9 cellular contexts compared by ENCODE assay signal in genomic region chr17:50865060-50865867, GRCh38. TPM values are rescaled to one million over a fixed set of nuclear protein-coding genes. Genes with fewer than 3 reads are reported as not detected.
DNase-seq lines count a peak whose midpoint lies in the region; TF ChIP-seq lines count a peak whose summit lies in the region.
"Had no signal": no experiment of that assay in that cellular context is flagged by ENCODE, and none has a peak within 500 bp of the region (broad histone marks: within the 10 kb centered on the region; RNA-seq: fewer than 3 reads in every experiment).

No MANE protein-coding gene starts in this region.

- H3K79me1 ChIP-seq in H9 (ENCODE audit: insufficient read depth, low read depth, low read length, poor library complexity, severe bottlenecking) = peaks cover 3% of the 10 kb centered on the region

- H3K4me2 ChIP-seq in H9 (ENCODE audit: insufficient read depth, insufficient read length, low read length) (peak overlapping the region; percentile 97), skeletal muscle satellite cell (ENCODE audit: low read length) (peak overlapping the region; percentile 93)

- peaks cover 4% of the 10 kb centered on the region for H3K23me2 ChIP-seq in H9 (ENCODE audit: insufficient read length, low read depth, low read length, poor library complexity, severe bottlenecking)

- peak overlapping the region; percentile 79 for H3K9ac ChIP-seq in H9 (ENCODE audit: extremely low read depth, insufficient read length, low read length)
- peak overlapping the region; percentile 96 for H3K9ac ChIP-seq in skeletal muscle satellite cell (ENCODE audit: low read depth, low read length)

- no CpG with 5 or more reads among the region's 50 CpGs for WGBS in H9 (ENCODE audit: extremely low coverage, insufficient read length, low lambda C conversion rate)

- H3K4me3 ChIP-seq in skeletal muscle satellite cell (ENCODE audit: low read length) = peak overlapping the region; percentile 98

- H3K27me3 ChIP-seq in H9 (ENCODE audit: insufficient read depth, low read length) (no peaks in the 10 kb centered on the region), skeletal muscle satellite cell (ENCODE audit: control insufficient read depth, insufficient read depth, low read length) (no peaks in the 10 kb centered on the region)

- H3K9me3 Mint-ChIP-seq in H9 = no peaks in the 10 kb centered on the region; a peak in 2 of 5 replicates
- H3K9me3 Mint-ChIP-seq in T-helper 2 cell treated with Interferon-gamma antibody and Interleukin-4, amounts not matched to agents 5 μg/mL and 100 μg/mL, for 36 hours = no peaks in the 10 kb centered on the region
- no peaks in the 10 kb centered on the region for H3K9me3 Mint-ChIP-seq in MCF 10A (ENCODE audit: unreplicated experiment)
- no peaks in the 10 kb centered on the region for H3K9me3 Mint-ChIP-seq in immature natural killer cell

- H4K20me1 ChIP-seq in H9 (ENCODE audit: control insufficient read depth, insufficient read depth, insufficient read length) = no peaks in the 10 kb centered on the region

- no peaks in the 10 kb centered on the region for H3K4me1 ChIP-seq in H9 (ENCODE audit: insufficient read depth, low read length)
- peaks cover 35% of the 10 kb centered on the region for H3K4me1 ChIP-seq in skeletal muscle satellite cell (ENCODE audit: control insufficient read depth, insufficient read depth, low read length)

- H3K36me3 Mint-ChIP-seq in H9 (ENCODE audit: insufficient read depth in 1 of 3, low read depth in 3 of 3) = peaks cover 8 to 26% (median 22%) of the 10 kb centered on the region in 3 experiments; a peak in 6 of 7 replicates
- peaks cover 20% of the 10 kb centered on the region for H3K36me3 Mint-ChIP-seq in T-helper 2 cell treated with Interferon-gamma antibody and Interleukin-4, amounts not matched to agents 5 μg/mL and 100 μg/mL, for 36 hours (ENCODE audit: low read depth)
- H3K36me3 Mint-ChIP-seq in MCF 10A (ENCODE audit: insufficient read depth, unreplicated experiment) = peaks cover 60% of the 10 kb centered on the region
- peaks cover 0 to 18% (median 16%) of the 10 kb centered on the region in 3 donors for H3K36me3 Mint-ChIP-seq in immature natural killer cell

- CTCF ChIA-PET in MCF 10A (lab: Yijun Ruan, JAX) = interaction anchor here (0.6 to 6.3 kb wide), 7 partner anchors 12 to 90 kb away, joined by 3 to 71 read pairs (median 8); no protein-coding TSS in a partner anchor

- H3K27ac Mint-ChIP-seq in H9 (peak overlapping the region; percentile 93 to 99 (median 98)), MCF 10A (ENCODE audit: low read depth, unreplicated experiment) (peak overlapping the region; percentile 93), immature natural killer cell (peak overlapping the region; percentile 94 to 99 (median 96))
- peak overlapping the region; percentile 99 for H3K27ac Mint-ChIP-seq in T-helper 2 cell treated with Interferon-gamma antibody and Interleukin-4, amounts not matched to agents 5 μg/mL and 100 μg/mL, for 36 hours

- no peak overlapping the region for H4K91ac ChIP-seq in H9 (ENCODE audit: insufficient read length, low read depth, low read length)

- no peak overlapping the region for H2AFZ ChIP-seq in H9 (ENCODE audit: low read length)

- H2AK5ac ChIP-seq in H9 (ENCODE audit: insufficient read length, low read length) = no peak overlapping the region

- H3K4me3 Mint-ChIP-seq in H9 (peak overlapping the region; percentile 90 to 100), MCF 10A (ENCODE audit: unreplicated experiment) (peak overlapping the region; percentile 73), immature natural killer cell (peak overlapping the region; percentile 98 to 100 (median 99))
- H3K4me3 Mint-ChIP-seq in T-helper 2 cell treated with Interferon-gamma antibody and Interleukin-4, amounts not matched to agents 5 μg/mL and 100 μg/mL, for 36 hours = peak overlapping the region; percentile 100

- no peak for TF ChIP-seq CTCF in H9 (conservative IDR thresholded peaks at IDR 0.05)
- TF ChIP-seq CTCF in MCF 10A (IDR thresholded peaks at IDR 0.05; ENCODE audit: unreplicated experiment) = no peak

- intact Hi-C loops in MCF 10A (cut with micrococcal nuclease) = loop anchor here (5.0 kb wide), 1 partner anchor 287 kb away; the partner anchor contains the start of gene NME1

- TSS peak; percentile 37 for BruUV-seq in MCF 10A (replicated peaks; lab: Mats Ljungman, UMichigan)

- H3K56ac ChIP-seq in H9 (ENCODE audit: insufficient read length, low read depth, low read length) = no peak overlapping the region

- peaks cover 7% of the 10 kb centered on the region; the same call in 1 of the 2 replicates for H3K79me2 ChIP-seq in H9 (ENCODE audit: insufficient read depth, low read length)

- no peak overlapping the region for H2BK120ac ChIP-seq in H9 (ENCODE audit: low read depth, low read length, poor library complexity, severe bottlenecking)

- H2BK15ac ChIP-seq in H9 (ENCODE audit: low read depth, low read length) = no peak overlapping the region

- H2BK5ac ChIP-seq in H9 (ENCODE audit: insufficient read length, low read length) = no peak overlapping the region

- H3K4me1 Mint-ChIP-seq in H9 = peaks cover 27 to 33% of the 10 kb centered on the region in 2 experiments
- H3K4me1 Mint-ChIP-seq in T-helper 2 cell treated with Interferon-gamma antibody and Interleukin-4, amounts not matched to agents 5 μg/mL and 100 μg/mL, for 36 hours (ENCODE audit: low read depth) = peaks cover 38% of the 10 kb centered on the region
- H3K4me1 Mint-ChIP-seq in MCF 10A (ENCODE audit: insufficient read depth, unreplicated experiment) = peaks cover 20% of the 10 kb centered on the region
- peaks cover 42 to 44% of the 10 kb centered on the region in 2 donors for H3K4me1 Mint-ChIP-seq in immature natural killer cell

- no peak overlapping the region for H4K5ac ChIP-seq in H9 (ENCODE audit: insufficient read length, low read depth, low read length)

- no peak overlapping the region for H3K23ac ChIP-seq in H9 (ENCODE audit: insufficient read length, low read depth, low read length)

- H3K27ac ChIP-seq in H9 (ENCODE audit: insufficient read length, low read depth, low read length) = peak overlapping the region; percentile 42

- H3K4ac ChIP-seq in H9 (ENCODE audit: low read depth, low read length) = no peak overlapping the region

- peak overlapping the region; percentile 94; the same call in 1 of the 2 replicates for H3K14ac ChIP-seq in H9 (ENCODE audit: insufficient read depth, low read length)

- H3K27me3 Mint-ChIP-seq in H9 (ENCODE audit: low read depth) (no peaks in the 10 kb centered on the region), MCF 10A (ENCODE audit: insufficient read depth, unreplicated experiment) (no peaks in the 10 kb centered on the region), immature natural killer cell (ENCODE audit: low read depth in 3 of 3) (peaks cover 19 to 26% (median 20%) of the 10 kb centered on the region in 3 donors)
- H3K27me3 Mint-ChIP-seq in T-helper 2 cell treated with Interferon-gamma antibody and Interleukin-4, amounts not matched to agents 5 μg/mL and 100 μg/mL, for 36 hours (ENCODE audit: low read depth) = peaks cover 6% of the 10 kb centered on the region

- H2BK20ac ChIP-seq in H9 (ENCODE audit: low read depth, low read length, poor library complexity, severe bottlenecking) = no peak overlapping the region

- H3T11ph ChIP-seq in H9 (ENCODE audit: low read length) = no peak overlapping the region

- peaks cover 27% of the 10 kb centered on the region for H3K36me3 ChIP-seq in skeletal muscle satellite cell (ENCODE audit: insufficient read depth, low read length)

- H3K18ac ChIP-seq in H9 (ENCODE audit: insufficient read length, low read depth, low read length) = peak overlapping the region; percentile 79

- POLR2A ChIA-PET in MCF 10A (lab: Yijun Ruan, JAX) = interaction anchor here (0.6 to 10.4 kb wide), 31 partner anchors 11 to 1862 kb away, joined by 3 to 473 read pairs (median 6); partner anchors contain the start of genes NME1 and SPAG9

- no peaks in the 10 kb centered on the region for H3K9me3 ChIP-seq in H9 (ENCODE audit: control insufficient read depth, low read depth, low read length)
- H3K9me3 ChIP-seq in skeletal muscle satellite cell (replicated peaks; ENCODE audit: low read length) = no peaks in the 10 kb centered on the region

- no peak overlapping the region for H4K8ac ChIP-seq in H9 (replicated peaks; ENCODE audit: insufficient read length, low read depth, low read length)

- no peak overlapping the region for H2BK12ac ChIP-seq in H9 (ENCODE audit: insufficient read length, low read depth, low read length)

- DNase-seq in EL = peak; percentile 55
- DNase-seq in H9 = peak; percentile 72
- DNase-seq in MV-4-11 (lab: John Stamatoyannopoulos, UW) = peak; percentile 30
- peak; percentile 57 for DNase-seq in T-helper 2 cell treated with Interferon-gamma antibody and Interleukin-4, amounts not matched to agents 5 μg/mL and 100 μg/mL, for 36 hours (ENCODE audit: low spot score)
- DNase-seq in MCF 10A (ENCODE audit: unreplicated experiment) = peak; percentile 62
- peak; percentile 31 to 58 (median 36) for DNase-seq in immature natural killer cell
- no peak for DNase-seq in foreskin melanocyte

RNA-seq across cellular contexts. Expression of gene TOB1, which starts 0.9 kb away (rescaled TPM):
- total RNA-seq in H9 (2021) (31.2 and 31.6 TPM in 2 replicates), MCF 10A (2022) (53.1 and 66.0 TPM in 2 replicates)
- polyA plus RNA-seq in immature natural killer cell = 10 to 100 TPM in 2 of 3 donors, 1 to 10 TPM in 1; 8.9 to 23.7 (median 10.3) TPM
- 4.6 and 6.3 TPM in 2 replicates for total RNA-seq in skeletal muscle satellite cell (2012; rRNA removed)

RNA-seq across cellular contexts. Expression of gene WFIKKN2, which starts 29.9 kb away (rescaled TPM):
- total RNA-seq in H9 (2021) (1.0 and 1.1 TPM in 2 replicates), MCF 10A (2022) (not detected in 2 replicates)
- polyA plus RNA-seq in immature natural killer cell = not detected
- total RNA-seq in skeletal muscle satellite cell (2012; rRNA removed) = not detected in 2 replicates
- total RNA-seq: dermis microvascular lymphatic vessel endothelial cell had no signal
